ENCODE assay signal across 4 cellular contexts in genomic region chrX:101056551-101056950, GRCh38. TPM values are rescaled to one million over a fixed set of nuclear protein-coding genes. Genes with fewer than 3 reads are reported as not detected.
"Had no signal": no experiment of that assay in that cellular context is flagged by ENCODE, and none has a peak within 500 bp of the region (broad histone marks: within the 10 kb centered on the region; RNA-seq: fewer than 3 reads in every experiment).

No MANE protein-coding gene starts in this region.

RNA-seq across cellular contexts. Expression of gene TMEM35A, which starts 22.1 kb away (rescaled TPM):
- total RNA-seq: activated naive CD8-positive, alpha-beta T cell treated with anti-CD3 and anti-CD28 coated beads, Interleukin-2, amount 10 ng/mL, durations not matched to agents 7 days and 5 days; ascending aorta; right lobe of liver; T-helper 17 cell had no signal

RNA-seq across cellular contexts. Expression of gene CENPI, which starts 41.5 kb away (rescaled TPM):
- total RNA-seq: ascending aorta had no signal
